Comparison of ENCODE assay signal across 17 cellular contexts in genomic region chr1:201724039-201724759, GRCh38.
DNase-seq lines count a peak whose midpoint lies in the region; ATAC-seq and TF ChIP-seq lines count a peak whose summit lies in the region.
"Had no signal": no experiment of that assay in that cellular context is flagged by ENCODE, and none has a peak within 500 bp of the region (broad histone marks: within the 10 kb centered on the region; RNA-seq: fewer than 3 reads in every experiment).

No MANE protein-coding gene starts in this region.

- no peaks in the 10 kb centered on the region for H3K9me2 ChIP-seq in SK-N-SH

- peak overlapping the region; percentile 17; the same call in 1 of the 2 replicates for H3K4me2 ChIP-seq in SK-N-SH

- WGBS in SK-N-SH (ENCODE audit: low lambda C conversion rate): 75% methylated on average over 9 of the region's 9 CpGs
- WGBS in thyroid gland, 2 donors: 40 to 48% methylated on average over 8 to 9 of the region's 9 CpGs

- H3K4me3 Mint-ChIP-seq in nephron progenitor cell: no peak overlapping the region
- no peak overlapping the region for H3K4me3 Mint-ChIP-seq in CD4-positive, alpha-beta T cell
- H3K4me3 Mint-ChIP-seq in Caco-2 (ENCODE audit: unreplicated experiment): no peak overlapping the region
- H3K4me3 Mint-ChIP-seq: dendritic cell treated with granulocyte-macrophage colony-stimulating factor and Interleukin-4, amounts not matched to agents 40 ng/mL and 50 ng/mL, for 4 days; neural crest cell; T-cell had no signal

- intact Hi-C loops in Right ventricle myocardium superior (cut with DNase I) (no loop called here), thyroid gland (cut with DNase I) (no loop called here), Caco-2 (cut with micrococcal nuclease; ENCODE audit: unreplicated experiment) (no loop called here)
- intact Hi-C loops in CD4-positive, alpha-beta T cell (cut with DNase I, micrococcal nuclease): no loop called here

- H4K20me1 ChIP-seq in SK-N-SH (ENCODE audit: insufficient read depth): no peaks in the 10 kb centered on the region; the same call in 1 of the 2 replicates

- H3K9me3 ChIP-seq in SK-N-SH (no peaks in the 10 kb centered on the region), thyroid gland (no peaks in the 10 kb centered on the region), Caco-2 (no peaks in the 10 kb centered on the region)
- H3K9me3 ChIP-seq in CD4-positive, alpha-beta T cell (ENCODE audit: control insufficient read depth, low read length): no peaks in the 10 kb centered on the region
- H3K9me3 ChIP-seq: BE2C had no signal

- H3K36me3 ChIP-seq in SK-N-SH (replicated peaks in 1 of 2; ENCODE audit: control insufficient read depth in 1 of 2, insufficient read depth in 2 of 2, low read length in 1 of 2): peaks cover 2 to 35% of the 10 kb centered on the region in 2 experiments
- no peaks in the 10 kb centered on the region for H3K36me3 ChIP-seq in thyroid gland
- no peaks in the 10 kb centered on the region for H3K36me3 ChIP-seq in Caco-2 (ENCODE audit: control insufficient read depth, insufficient read depth, low read length)
- H3K36me3 ChIP-seq: BE2C had no signal

- ATAC-seq in Right ventricle myocardium superior (ENCODE audit: poor library complexity) (peak; percentile 79), HG02870 (IDR thresholded peaks at IDR 0.05; ENCODE audit: unreplicated experiment) (no peak)
- ATAC-seq in CD4-positive, alpha-beta T cell (ENCODE audit: poor library complexity): no peak
- ATAC-seq: PC-3, T-cell had no signal

- no peak overlapping the region for H2AFZ ChIP-seq in SK-N-SH (ENCODE audit: low read depth)

- H3K27ac Mint-ChIP-seq in nephron progenitor cell (peak overlapping the region; percentile 90), Caco-2 (ENCODE audit: unreplicated experiment) (no peak overlapping the region)
- no peak overlapping the region for H3K27ac Mint-ChIP-seq in CD4-positive, alpha-beta T cell
- H3K27ac Mint-ChIP-seq: dendritic cell treated with granulocyte-macrophage colony-stimulating factor and Interleukin-4, amounts not matched to agents 40 ng/mL and 50 ng/mL, for 4 days; T-cell had no signal

- H3K4me1 Mint-ChIP-seq in nephron progenitor cell (peaks cover 49% of the 10 kb centered on the region), Caco-2 (ENCODE audit: low read depth, unreplicated experiment) (no peaks in the 10 kb centered on the region)
- no peaks in the 10 kb centered on the region for H3K4me1 Mint-ChIP-seq in CD4-positive, alpha-beta T cell (ENCODE audit: low read depth)
- H3K4me1 Mint-ChIP-seq: T-cell had no signal

- H3K27ac ChIP-seq in SK-N-SH (ENCODE audit: low read depth in 2 of 2, low read length in 1 of 2) (peak overlapping the region; percentile 85 to 90), thyroid gland (peak overlapping the region; percentile 2 to 62 (median 47))
- no peak overlapping the region for H3K27ac ChIP-seq in CD4-positive, alpha-beta T cell (ENCODE audit: low read depth, low read length)

- H3F3A ChIP-seq in SK-N-SH (replicated peaks; ENCODE audit: insufficient read depth): peaks cover 40% of the 10 kb centered on the region

- CTCF ChIA-PET in SK-N-SH (lab: Yijun Ruan, JAX): interaction anchor here (0.6 to 35.0 kb wide), 11 partner anchors 10 to 211 kb away, joined by 3 to 827 read pairs (median 3); partner anchors contain the start of gene IPO9
- CTCF ChIA-PET in CD4-positive, alpha-beta T cell (lab: Charles Lee): no interaction called here
- CTCF ChIA-PET in Caco-2 (lab: Charles Lee): interaction anchor here (0.9 to 1.5 kb wide), 2 partner anchors 15 to 69 kb away, joined by 3 to 5 read pairs; no protein-coding TSS in a partner anchor

- POLR2A ChIA-PET in SK-N-SH (lab: Yijun Ruan, JAX): no interaction called here
- POLR2A ChIA-PET in CD4-positive, alpha-beta T cell (lab: Charles Lee): interaction anchor here (1.4 kb wide), 1 partner anchor 16 kb away, joined by 4 read pairs; no protein-coding TSS in a partner anchor
- POLR2A ChIA-PET in Caco-2 (lab: Charles Lee): no interaction called here

- DNase-seq in SK-N-SH (no peak), Right ventricle myocardium superior (no peak), nephron progenitor cell (no peak), thyroid gland (no peak), AML-193 (lab: John Stamatoyannopoulos, UW) (no peak), Caco-2 (no peak)
- DNase-seq in CD4-positive, alpha-beta T cell: no peak
- DNase-seq: activated CD4-positive, CD25-positive, alpha-beta regulatory T cell; activated T-cell treated with anti-CD3 and anti-CD28 coated beads for 4 hours; BE2C; DND-41; KBM-7; PC-3; T-cell had no signal

- peaks cover 10% of the 10 kb centered on the region for H3K27me3 Mint-ChIP-seq in nephron progenitor cell (ENCODE audit: low read depth, poor library complexity)
- peaks cover 12% of the 10 kb centered on the region for H3K27me3 Mint-ChIP-seq in CD4-positive, alpha-beta T cell
- H3K27me3 Mint-ChIP-seq in Caco-2 (ENCODE audit: insufficient read depth, unreplicated experiment): peaks cover 16% of the 10 kb centered on the region

- peaks cover 23 to 54% of the 10 kb centered on the region in 2 experiments for H3K4me1 ChIP-seq in SK-N-SH (ENCODE audit: control insufficient read depth in 1 of 2, insufficient read depth in 2 of 2, low read depth in 1 of 2, low read length in 1 of 2)
- peaks cover 23 to 60% of the 10 kb centered on the region in 2 donors for H3K4me1 ChIP-seq in thyroid gland
- no peaks in the 10 kb centered on the region for H3K4me1 ChIP-seq in Caco-2

- TF ChIP-seq EP300 in SK-N-SH (IDR thresholded peaks at IDR 0.05; ENCODE audit: borderline replicate concordance in 1 of 2, low read depth in 1 of 2, low read length in 1 of 2): no peak

- no peaks in the 10 kb centered on the region for H3K27me3 ChIP-seq in SK-N-SH (ENCODE audit: insufficient read depth)
- no peaks in the 10 kb centered on the region for H3K27me3 ChIP-seq in thyroid gland
- no peaks in the 10 kb centered on the region for H3K27me3 ChIP-seq in CD4-positive, alpha-beta T cell (ENCODE audit: control insufficient read depth, insufficient read depth, low read length)
- H3K27me3 ChIP-seq in Caco-2 (replicated peaks; ENCODE audit: control insufficient read depth, insufficient read depth, low read length): no peaks in the 10 kb centered on the region
- H3K27me3 ChIP-seq: BE2C had no signal

- H3K9me3 Mint-ChIP-seq in nephron progenitor cell: no peaks in the 10 kb centered on the region
- no peaks in the 10 kb centered on the region for H3K9me3 Mint-ChIP-seq in CD4-positive, alpha-beta T cell
- H3K9me3 Mint-ChIP-seq in Caco-2 (ENCODE audit: unreplicated experiment): no peaks in the 10 kb centered on the region
- H3K9me3 Mint-ChIP-seq: dendritic cell treated with granulocyte-macrophage colony-stimulating factor and Interleukin-4, amounts not matched to agents 40 ng/mL and 50 ng/mL, for 4 days; neural crest cell; T-cell had no signal

- no peak for TF ChIP-seq POLR2A in thyroid gland (IDR thresholded peaks at IDR 0.05)

- H3K79me2 ChIP-seq in SK-N-SH (ENCODE audit: insufficient read depth): peaks cover 92% of the 10 kb centered on the region

- BruUV-seq in Caco-2 (replicated peaks; lab: Mats Ljungman, UMichigan): no TSS peak

- TF ChIP-seq CTCF in SK-N-SH (IDR thresholded peaks at IDR 0.05) (no peak), nephron progenitor cell (IDR thresholded peaks at IDR 0.05) (no peak), thyroid gland (IDR thresholded peaks at IDR 0.05) (no peak), Caco-2 (IDR thresholded peaks at IDR 0.05; ENCODE audit: insufficient read depth in 1 of 2, low read depth in 1 of 2, low read length in 1 of 2, severe bottlenecking in 1 of 2, unreplicated experiment in 1 of 2) (no peak)
- TF ChIP-seq CTCF in CD4-positive, alpha-beta T cell (IDR thresholded peaks at IDR 0.05): no peak

- no peak for TF ChIP-seq RAD21 in SK-N-SH (IDR thresholded peaks at IDR 0.05; ENCODE audit: low read length)

- no peak overlapping the region for H3K4me3 ChIP-seq in SK-N-SH (ENCODE audit: low read depth in 2 of 2, low read length in 1 of 2)
- H3K4me3 ChIP-seq in thyroid gland (replicated peaks in 1 of 3): no peak overlapping the region
- H3K4me3 ChIP-seq in Caco-2 (ENCODE audit: low read depth, low read length): no peak overlapping the region

- no peak overlapping the region for H3K9ac ChIP-seq in SK-N-SH

- H3K36me3 Mint-ChIP-seq in nephron progenitor cell (ENCODE audit: low read depth) (peaks cover 2% of the 10 kb centered on the region), Caco-2 (ENCODE audit: insufficient read depth, unreplicated experiment) (no peaks in the 10 kb centered on the region)
- no peaks in the 10 kb centered on the region for H3K36me3 Mint-ChIP-seq in CD4-positive, alpha-beta T cell (ENCODE audit: low read depth)

TF ChIP-seq in SK-N-SH, 30 proteins besides CTCF, POLR2A, EP300 and RAD21:
- TF ChIP-seq PBX3 (IDR thresholded peaks at IDR 0.05) (peak; percentile 59), TCF12 (IDR thresholded peaks at IDR 0.05) (peak; percentile 65), FOSL2 (IDR thresholded peaks at IDR 0.05; ENCODE audit: borderline replicate concordance, low read depth) (no peak), MEF2A (IDR thresholded peaks at IDR 0.05; ENCODE audit: borderline replicate concordance, low read depth) (peak; percentile 76; the same call in 1 of the 2 replicates), NFIC (IDR thresholded peaks at IDR 0.05; ENCODE audit: borderline replicate concordance) (0 out of 2 replicates have a peak, but pooled peaks have one; percentile 5)
